Comparison of ENCODE assay signal across 9 cellular contexts in the genomic region with DNA sequence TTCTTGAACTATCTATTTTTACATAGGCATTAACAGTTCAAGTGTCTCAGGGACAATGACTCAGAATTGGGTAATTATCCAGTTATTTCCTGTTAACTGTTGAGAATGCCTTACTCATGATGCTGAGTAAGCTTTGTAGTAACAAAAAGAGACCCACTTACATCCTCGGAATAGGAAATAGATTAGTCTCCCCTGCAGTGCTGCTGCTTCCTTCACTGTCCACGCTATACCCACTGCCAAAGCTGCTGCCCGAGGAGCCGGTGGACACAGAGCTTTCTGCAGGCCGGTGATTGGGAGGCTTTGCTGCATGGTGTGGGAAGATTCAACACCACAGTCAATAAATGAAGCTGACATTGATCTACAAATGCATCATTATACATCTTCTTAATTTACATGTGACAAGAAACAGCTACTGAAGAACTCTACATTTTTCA.
A peak's percentile ranks its signal among the peaks of the same experiment; 100 is the strongest.
DNase-seq lines count a peak whose midpoint lies in the region; ATAC-seq, FAIRE-seq and TF ChIP-seq lines count a peak whose summit lies in the region.
"Had no signal": no experiment of that assay in that cellular context is flagged by ENCODE, and none has a peak within 500 bp of the region (broad histone marks: within the 10 kb centered on the region; RNA-seq: fewer than 3 reads in every experiment).

No MANE protein-coding gene starts in this region.

- no peaks in the 10 kb centered on the region for H3K79me2 ChIP-seq in endothelial cell of umbilical vein (ENCODE audit: control insufficient read depth, insufficient read depth, low read length)
- no peaks in the 10 kb centered on the region for H3K79me2 ChIP-seq in OCI-LY7 (ENCODE audit: insufficient read depth, low read depth, low read length)

- BruUV-seq in Panc1 (replicated peaks; lab: Mats Ljungman, UMichigan) (no TSS peak), endothelial cell of umbilical vein (replicated peaks; lab: Mats Ljungman, UMichigan) (no TSS peak), OCI-LY7 (replicated peaks; lab: Mats Ljungman, UMichigan) (no TSS peak)

- CTCF ChIA-PET in Panc1 (lab: Charles Lee) = interaction anchor here (0.6 kb wide), 1 partner anchor 32 kb away, joined by 5 read pairs; no protein-coding TSS in a partner anchor
- CTCF ChIA-PET in endothelial cell of umbilical vein (lab: Charles Lee) = interaction anchor here (1.3 kb wide), 1 partner anchor 66 kb away, joined by 3 read pairs; no protein-coding TSS in a partner anchor
- CTCF ChIA-PET in OCI-LY7 (lab: Charles Lee; ENCODE audit: unreplicated experiment) = no interaction called here

- peak overlapping the region; percentile 94 for H2AFZ ChIP-seq in endothelial cell of umbilical vein (ENCODE audit: low read depth, low read length)
- no peak overlapping the region for H2AFZ ChIP-seq in OCI-LY7 (ENCODE audit: low read length)

- H3K4me2 ChIP-seq in endothelial cell of umbilical vein (ENCODE audit: insufficient read depth, low read length) (peak overlapping the region; percentile 89), OCI-LY7 (ENCODE audit: low read length) (no peak overlapping the region)

- peak; percentile 86 for FAIRE-seq in endothelial cell of umbilical vein (lab: Jason Lieb, UNC)

- ATAC-seq in Panc1 (no peak), GM19395 (IDR thresholded peaks at IDR 0.05; ENCODE audit: unreplicated experiment) (no peak)

- H4K20me1 ChIP-seq in endothelial cell of umbilical vein (replicated peaks; ENCODE audit: control insufficient read depth, extremely low read depth, insufficient read depth, low read length) (no peaks in the 10 kb centered on the region), OCI-LY7 (ENCODE audit: insufficient read depth, low read length) (no peaks in the 10 kb centered on the region)

- intact Hi-C loops in Panc1 (cut with micrococcal nuclease; ENCODE audit: unreplicated experiment) = no loop called here
- intact Hi-C loops in endothelial cell of umbilical vein (cut with micrococcal nuclease) = loop anchor here (1.0 to 10.0 kb wide), 3 partner anchors 54 to 659 kb away; no protein-coding TSS in a partner anchor
- intact Hi-C loops in OCI-LY7 (cut with micrococcal nuclease; ENCODE audit: unreplicated experiment) = no loop called here

- TF ChIP-seq POLR2A in endothelial cell of umbilical vein (IDR thresholded peaks at IDR 0.05; ENCODE audit: low read depth, low read length) = no peak

- H3K4me3 ChIP-seq in HFF-Myc (replicated peaks; ENCODE audit: low read depth, low read length) = no peak overlapping the region
- peak overlapping the region in 1 of 2 experiments; percentile 5; a peak in 1 of 4 replicates for H3K4me3 ChIP-seq in Panc1 (ENCODE audit: low read depth in 2 of 2, low read length in 2 of 2)
- peak overlapping the region in 1 of 3 experiments; percentile 55 for H3K4me3 ChIP-seq in endothelial cell of umbilical vein (replicated peaks in 1 of 3; ENCODE audit: insufficient read depth in 1 of 3, low read depth in 1 of 3, low read length in 3 of 3)
- no peak overlapping the region for H3K4me3 ChIP-seq in OCI-LY7 (ENCODE audit: low read depth, low read length, poor library complexity, severe bottlenecking)
- H3K4me3 ChIP-seq: skin epidermis had no signal

- H3K36me3 ChIP-seq in Panc1 (ENCODE audit: control insufficient read depth, insufficient read depth, low read length) = 0 out of 2 replicates have a peak, but pooled peaks cover 3% of the 10 kb centered on the region
- H3K36me3 ChIP-seq in endothelial cell of umbilical vein (ENCODE audit: control insufficient read depth in 2 of 2, extremely low read depth in 1 of 2, insufficient read depth in 2 of 2, low read length in 2 of 2) = no peaks in the 10 kb centered on the region
- H3K36me3 ChIP-seq in OCI-LY7 (ENCODE audit: insufficient read depth, low read length) = no peaks in the 10 kb centered on the region

- POLR2A ChIA-PET in Panc1 (lab: Charles Lee) (no interaction called here), endothelial cell of umbilical vein (lab: Charles Lee) (no interaction called here), OCI-LY7 (lab: Charles Lee) (interaction anchor here (0.6 kb wide), 1 partner anchor 53 kb away, joined by 3 read pairs; no protein-coding TSS in a partner anchor)

- no peak for TF ChIP-seq CTCF in HFF-Myc (IDR thresholded peaks at IDR 0.05; ENCODE audit: low read depth, low read length, missing control alignments)
- no peak for TF ChIP-seq CTCF in Panc1 (IDR thresholded peaks at IDR 0.05)
- no peak for TF ChIP-seq CTCF in endothelial cell of umbilical vein (IDR thresholded peaks at IDR 0.05; ENCODE audit: extremely low read depth in 1 of 2, insufficient read depth in 1 of 2, low read depth in 1 of 2, low read length in 2 of 2)
- TF ChIP-seq CTCF in OCI-LY7 (conservative IDR thresholded peaks at IDR 0.05; ENCODE audit: low read length) = no peak

- no peak overlapping the region for H3K27ac ChIP-seq in Panc1 (ENCODE audit: low read length)
- peak overlapping the region; percentile 76 for H3K27ac ChIP-seq in endothelial cell of umbilical vein (ENCODE audit: insufficient read depth, low read depth, low read length)
- no peak overlapping the region for H3K27ac ChIP-seq in OCI-LY7 (ENCODE audit: low read depth, low read length, poor library complexity, severe bottlenecking)
- H3K27ac ChIP-seq: skin epidermis had no signal

- H3K9me3 ChIP-seq in Panc1 (ENCODE audit: control insufficient read depth, insufficient read depth, low read depth, low read length) (no peaks in the 10 kb centered on the region), endothelial cell of umbilical vein (replicated peaks; ENCODE audit: control insufficient read depth, insufficient read depth, low read length) (no peaks in the 10 kb centered on the region), OCI-LY7 (ENCODE audit: low read length) (no peaks in the 10 kb centered on the region)

- H3K9ac ChIP-seq in endothelial cell of umbilical vein (replicated peaks; ENCODE audit: extremely low read depth, insufficient read depth, low read length) = no peak overlapping the region

- H3K27me3 ChIP-seq in Panc1 (ENCODE audit: control insufficient read depth, insufficient read depth, low read length) (no peaks in the 10 kb centered on the region), endothelial cell of umbilical vein (ENCODE audit: control insufficient read depth in 2 of 2, insufficient read depth in 2 of 2, low read length in 2 of 2) (no peaks in the 10 kb centered on the region)

- no peaks in the 10 kb centered on the region for H3K9me2 ChIP-seq in OCI-LY7 (ENCODE audit: insufficient read depth, low read length)

- in situ Hi-C loops in Panc1 (cut with HindIII; ENCODE audit: low pct_unique_long_range_greater_than_20kb, low sequenced_read_pairs) = no loop called here

- DNase-seq in HFF-Myc (ENCODE audit: extremely low read depth, low read depth) (peak; percentile 45), Panc1 (ENCODE audit: low read depth, low spot score) (peak; percentile 66), endothelial cell of umbilical vein (ENCODE audit: low read depth, low spot score) (peak; percentile 89), renal cortical epithelial cell (ENCODE audit: low read depth) (peak; percentile 96), globus pallidus (ENCODE audit: low spot score) (no peak), NCI-H1048 (lab: John Stamatoyannopoulos, UW) (no peak), OCI-LY7 (ENCODE audit: low spot score) (no peak)

- H3K4me1 ChIP-seq in Panc1 (ENCODE audit: control insufficient read depth, insufficient read depth, low read length) = no peaks in the 10 kb centered on the region
- peaks cover 13% of the 10 kb centered on the region for H3K4me1 ChIP-seq in endothelial cell of umbilical vein (ENCODE audit: control insufficient read depth, extremely low read depth, insufficient read depth, low read length)
- no peaks in the 10 kb centered on the region for H3K4me1 ChIP-seq in OCI-LY7 (ENCODE audit: insufficient read depth, low read length, poor library complexity, severe bottlenecking)

- dilution Hi-C loops in endothelial cell of umbilical vein (cut with MboI; ENCODE audit: extremely low pct_ligation_motif_present, low sequenced_read_pairs) = no loop called here

- no peaks in the 10 kb centered on the region for H3K9me1 ChIP-seq in endothelial cell of umbilical vein (replicated peaks; ENCODE audit: control insufficient read depth, extremely low read depth, insufficient read depth, low read length)

TF ChIP-seq in endothelial cell of umbilical vein, 7 proteins besides CTCF, POLR2A, EP300 and RAD21:
- TF ChIP-seq MYC (IDR thresholded peaks at IDR 0.05; ENCODE audit: low read depth, low read length) (no peak), POLR2AphosphoS5 (IDR thresholded peaks at IDR 0.05; ENCODE audit: insufficient read depth, low read depth, low read length) (peak; percentile 55), FOS (IDR thresholded peaks at IDR 0.05; ENCODE audit: borderline replicate concordance, insufficient read depth, low read length) (peak; percentile 98), GATA2 (IDR thresholded peaks at IDR 0.05; ENCODE audit: insufficient read depth, insufficient read length, low read depth, low read length) (peak; percentile 10), EZH2 (IDR thresholded peaks at IDR 0.05; ENCODE audit: borderline replicate concordance, low read depth, low read length, severe bottlenecking) (no peak), JUN (IDR thresholded peaks at IDR 0.05; ENCODE audit: borderline replicate concordance, insufficient read depth, insufficient read length, low read depth) (peak; percentile 99)
TF ChIP-seq in endothelial cell of umbilical vein: peak in this region for 4.

Comparison
In these comparisons a context has a peak if more than half of its experiments do, and no peak if none do; other contexts are left out.
1. DNase-seq: peak in HFF-Myc (single experiment), Panc1 (single experiment), endothelial cell of umbilical vein (single experiment) and renal cortical epithelial cell (single experiment); none in globus pallidus (single experiment), NCI-H1048 (single experiment) and OCI-LY7 (single experiment).